ENCODE assay signal across 9 cellular contexts in genomic region chr12:108630481-108631207, GRCh38. TPM values are rescaled to one million over a fixed set of nuclear protein-coding genes. Genes with fewer than 3 reads are reported as not detected.
A peak's percentile ranks its signal among the peaks of the same experiment; 100 is the strongest.
DNase-seq lines count a peak whose midpoint lies in the region; ATAC-seq lines count a peak whose summit lies in the region.
"Had no signal": no experiment of that assay in that cellular context is flagged by ENCODE, and none has a peak within 500 bp of the region (broad histone marks: within the 10 kb centered on the region; RNA-seq: fewer than 3 reads in every experiment).

No MANE protein-coding gene starts in this region.

- no peak for ATAC-seq in activated CD8-positive, alpha-beta memory T cell treated with anti-CD3 and anti-CD28 coated beads, Interleukin-2, amount 10 ng/mL, durations not matched to agents 7 days and 5 days
- ATAC-seq in HG03457 (IDR thresholded peaks at IDR 0.05; ENCODE audit: unreplicated experiment) = no peak
- no peak for ATAC-seq in GM18498 (IDR thresholded peaks at IDR 0.05; ENCODE audit: unreplicated experiment)
- no peak for ATAC-seq in right cardiac atrium

- peaks cover 61% of the 10 kb centered on the region for H3K4me1 ChIP-seq in thymus (ENCODE audit: control insufficient read depth, insufficient read depth, low read length)
- peaks cover 5% of the 10 kb centered on the region for H3K4me1 ChIP-seq in right cardiac atrium (ENCODE audit: control insufficient read depth, insufficient read depth, low read length)

- peaks cover 55% of the 10 kb centered on the region for H3K36me3 Mint-ChIP-seq in activated CD8-positive, alpha-beta memory T cell treated with anti-CD3 and anti-CD28 coated beads, Interleukin-2, amount 10 ng/mL, durations not matched to agents 7 days and 5 days
- peaks cover 60% of the 10 kb centered on the region for H3K36me3 Mint-ChIP-seq in activated CD4-positive, alpha-beta T cell treated with anti-CD3 and anti-CD28 coated beads, Interleukin-2, amount 10 ng/mL, durations not matched to agents 7 days and 5 days (ENCODE audit: low read depth)

- H3K4me1 Mint-ChIP-seq in activated CD8-positive, alpha-beta memory T cell treated with anti-CD3 and anti-CD28 coated beads, Interleukin-2, amount 10 ng/mL, durations not matched to agents 7 days and 5 days = peaks cover 59% of the 10 kb centered on the region
- peaks cover 52% of the 10 kb centered on the region for H3K4me1 Mint-ChIP-seq in activated CD4-positive, alpha-beta T cell treated with anti-CD3 and anti-CD28 coated beads, Interleukin-2, amount 10 ng/mL, durations not matched to agents 7 days and 5 days

- no peaks in the 10 kb centered on the region for H3K27me3 ChIP-seq in thymus (ENCODE audit: control insufficient read depth, insufficient read depth)
- no peaks in the 10 kb centered on the region for H3K27me3 ChIP-seq in right cardiac atrium (ENCODE audit: control insufficient read depth, insufficient read depth)
- H3K27me3 ChIP-seq: adrenal gland had no signal

- H3K27ac Mint-ChIP-seq in activated CD8-positive, alpha-beta memory T cell treated with anti-CD3 and anti-CD28 coated beads, Interleukin-2, amount 10 ng/mL, durations not matched to agents 7 days and 5 days = peak overlapping the region; percentile 100
- peak overlapping the region; percentile 100 for H3K27ac Mint-ChIP-seq in activated CD4-positive, alpha-beta T cell treated with anti-CD3 and anti-CD28 coated beads, Interleukin-2, amount 10 ng/mL, durations not matched to agents 7 days and 5 days

- WGBS in thymus = 65% methylated on average over 9 of the region's 9 CpGs
- WGBS in right cardiac atrium = 63% methylated on average over 9 of the region's 9 CpGs

- peak overlapping the region; percentile 100 for H3K4me3 Mint-ChIP-seq in activated CD8-positive, alpha-beta memory T cell treated with anti-CD3 and anti-CD28 coated beads, Interleukin-2, amount 10 ng/mL, durations not matched to agents 7 days and 5 days
- H3K4me3 Mint-ChIP-seq in activated CD4-positive, alpha-beta T cell treated with anti-CD3 and anti-CD28 coated beads, Interleukin-2, amount 10 ng/mL, durations not matched to agents 7 days and 5 days = peak overlapping the region; percentile 98

- intact Hi-C loops in right cardiac atrium (cut with DNase I) = loop anchor here in 1 of 4 donors (10.0 kb wide), 1 partner anchor 464 kb away; the partner anchor contains the start of genes ALKBH2 and UNG

- H3K4me3 ChIP-seq in thymus (ENCODE audit: low read length) (no peak overlapping the region), right cardiac atrium (ENCODE audit: low read length) (no peak overlapping the region)
- H3K4me3 ChIP-seq: adrenal gland had no signal

- peaks cover 6% of the 10 kb centered on the region for H3K36me3 ChIP-seq in thymus (ENCODE audit: control insufficient read depth, insufficient read depth)
- H3K36me3 ChIP-seq: adrenal gland had no signal

- peak; percentile 55 for DNase-seq in activated CD8-positive, alpha-beta memory T cell treated with anti-CD3 and anti-CD28 coated beads, Interleukin-2, amount 10 ng/mL, durations not matched to agents 7 days and 5 days
- DNase-seq in activated CD8-positive, alpha-beta memory T cell treated with anti-CD3 and anti-CD28 coated beads, Interleukin-2, amount 50 U/mL, for 4 hours = no peak
- no peak for DNase-seq in activated CD4-positive, alpha-beta T cell treated with anti-CD3 and anti-CD28 coated beads, Interleukin-2, amount 10 ng/mL, durations not matched to agents 7 days and 5 days
- DNase-seq in glomerular visceral epithelial cell (ENCODE audit: extremely low spot score) (peak; percentile 48), right cardiac atrium (no peak)

- CTCF ChIA-PET in activated CD8-positive, alpha-beta memory T cell treated with anti-CD3 and anti-CD28 coated beads, Interleukin-2, amount 10 ng/mL, durations not matched to agents 7 days and 5 days (lab: Charles Lee) = interaction anchor here (1.5 to 10.4 kb wide), 5 partner anchors 8 to 173 kb away, joined by 3 to 166 read pairs (median 16); no protein-coding TSS in a partner anchor
- CTCF ChIA-PET in activated CD4-positive, alpha-beta T cell treated with anti-CD3 and anti-CD28 coated beads, Interleukin-2, amount 10 ng/mL, durations not matched to agents 7 days and 5 days (lab: Charles Lee) = interaction anchor here (0.6 to 9.8 kb wide), 6 partner anchors 11 to 935 kb away, joined by 3 to 115 read pairs (median 3); no protein-coding TSS in a partner anchor

- H3K9me3 ChIP-seq in thymus (ENCODE audit: control insufficient read depth) = no peaks in the 10 kb centered on the region
- no peaks in the 10 kb centered on the region for H3K9me3 ChIP-seq in right cardiac atrium (ENCODE audit: control insufficient read depth, low read length)
- H3K9me3 ChIP-seq: adrenal gland had no signal

- no peaks in the 10 kb centered on the region for H3K27me3 Mint-ChIP-seq in activated CD8-positive, alpha-beta memory T cell treated with anti-CD3 and anti-CD28 coated beads, Interleukin-2, amount 10 ng/mL, durations not matched to agents 7 days and 5 days
- no peaks in the 10 kb centered on the region for H3K27me3 Mint-ChIP-seq in activated CD4-positive, alpha-beta T cell treated with anti-CD3 and anti-CD28 coated beads, Interleukin-2, amount 10 ng/mL, durations not matched to agents 7 days and 5 days

- POLR2A ChIA-PET in activated CD4-positive, alpha-beta T cell treated with anti-CD3 and anti-CD28 coated beads, Interleukin-2, amount 10 ng/mL, durations not matched to agents 7 days and 5 days (lab: Charles Lee) = no interaction called here

- H3K9me3 Mint-ChIP-seq in activated CD8-positive, alpha-beta memory T cell treated with anti-CD3 and anti-CD28 coated beads, Interleukin-2, amount 10 ng/mL, durations not matched to agents 7 days and 5 days (ENCODE audit: low read depth) = no peaks in the 10 kb centered on the region
- H3K9me3 Mint-ChIP-seq in activated CD4-positive, alpha-beta T cell treated with anti-CD3 and anti-CD28 coated beads, Interleukin-2, amount 10 ng/mL, durations not matched to agents 7 days and 5 days = no peaks in the 10 kb centered on the region

- peak overlapping the region; percentile 53 for H3K27ac ChIP-seq in thymus (ENCODE audit: low read depth)
- H3K27ac ChIP-seq in right cardiac atrium (ENCODE audit: low read length) = no peak overlapping the region

RNA-seq across cellular contexts. Expression of gene SELPLG, which starts 3.0 kb away (rescaled TPM):
- total RNA-seq in activated CD8-positive, alpha-beta memory T cell treated with anti-CD3 and anti-CD28 coated beads, Interleukin-2, amount 10 ng/mL, durations not matched to agents 7 days and 5 days = 100 to 1,000 TPM; 148 to 184 TPM
- total RNA-seq in activated CD4-positive, alpha-beta T cell treated with anti-CD3 and anti-CD28 coated beads, Interleukin-2, amount 10 ng/mL, durations not matched to agents 7 days and 5 days = 100 to 1,000 TPM; 207 to 214 TPM
- polyA plus RNA-seq in thymus (28.0 TPM), right cardiac atrium (1.9 TPM)
- total RNA-seq in right cardiac atrium = 1 to 10 TPM; 2.9 to 6.2 (median 4.7) TPM

RNA-seq across cellular contexts. Expression of gene TMEM119, which starts 32.8 kb away (rescaled TPM):
- total RNA-seq in activated CD8-positive, alpha-beta memory T cell treated with anti-CD3 and anti-CD28 coated beads, Interleukin-2, amount 10 ng/mL, durations not matched to agents 7 days and 5 days = under 1 TPM; 0.16 to 0.20 TPM
- total RNA-seq in activated CD4-positive, alpha-beta T cell treated with anti-CD3 and anti-CD28 coated beads, Interleukin-2, amount 10 ng/mL, durations not matched to agents 7 days and 5 days = 1 to 10 TPM; 1.2 to 1.7 TPM
- polyA plus RNA-seq in thymus = 4.0 TPM
- total RNA-seq in right cardiac atrium = 1 to 10 TPM; 1.8 to 3.5 (median 2.6) TPM
- polyA plus RNA-seq in right cardiac atrium = 3.2 TPM

Comparison
In these comparisons a context has a peak if more than half of its experiments do, and no peak if none do; other contexts are left out.
1. DNase-seq: peak in activated CD8-positive, alpha-beta memory T cell treated with anti-CD3 and anti-CD28 coated beads, Interleukin-2, amount 10 ng/mL, durations not matched to agents 7 days and 5 days (single experiment) and glomerular visceral epithelial cell (single experiment); none in activated CD8-positive, alpha-beta memory T cell treated with anti-CD3 and anti-CD28 coated beads, Interleukin-2, amount 50 U/mL, for 4 hours (single experiment), activated CD4-positive, alpha-beta T cell treated with anti-CD3 and anti-CD28 coated beads, Interleukin-2, amount 10 ng/mL, durations not matched to agents 7 days and 5 days (single experiment) and right cardiac atrium (0 of 3).
2. RNA of gene SELPLG, which starts 3.0 kb away (total RNA-seq): 207 to 214 TPM in activated CD4-positive, alpha-beta T cell treated with anti-CD3 and anti-CD28 coated beads, Interleukin-2, amount 10 ng/mL, durations not matched to agents 7 days and 5 days and 148 to 184 TPM in activated CD8-positive, alpha-beta memory T cell treated with anti-CD3 and anti-CD28 coated beads, Interleukin-2, amount 10 ng/mL, durations not matched to agents 7 days and 5 days; 2.9 to 6.2 TPM in right cardiac atrium; every median in the first group is over 10 times any median in the second.